Comparison of ENCODE assay signal across 1 cellular context in genomic region chr17:44205962-44206824, GRCh38.
TF ChIP-seq lines count a peak whose summit lies in the region.

No MANE protein-coding gene starts in this region.

TF ChIP-seq in H1, 55 proteins besides CTCF, POLR2A, EP300 and RAD21:
- no peak for TF ChIP-seq RFX5 (IDR thresholded peaks at IDR 0.05; ENCODE audit: borderline replicate concordance, low read depth, low read length)
- 0 out of 2 replicates have a peak, but pooled peaks have one; percentile 13 for TF ChIP-seq POLR2AphosphoS5 (IDR thresholded peaks at IDR 0.05; ENCODE audit: low read depth, low read length)
- no peak for TF ChIP-seq TAF1 (IDR thresholded peaks at IDR 0.05; ENCODE audit: low read depth, low read length)
- TF ChIP-seq GTF2F1 (IDR thresholded peaks at IDR 0.05; ENCODE audit: borderline replicate concordance, low read depth, low read length): no peak
- no peak for TF ChIP-seq NANOG (IDR thresholded peaks at IDR 0.05; ENCODE audit: insufficient read depth, low read depth, low read length, poor library complexity, severe bottlenecking)
- no peak for TF ChIP-seq NRF1 (IDR thresholded peaks at IDR 0.05; ENCODE audit: low read depth, low read length)
- no peak for TF ChIP-seq TEAD4 (IDR thresholded peaks at IDR 0.05; ENCODE audit: low read depth, low read length)
TF ChIP-seq in H1: peak in this region for 1.
